8 cellular contexts compared by ENCODE assay signal in the genomic region with DNA sequence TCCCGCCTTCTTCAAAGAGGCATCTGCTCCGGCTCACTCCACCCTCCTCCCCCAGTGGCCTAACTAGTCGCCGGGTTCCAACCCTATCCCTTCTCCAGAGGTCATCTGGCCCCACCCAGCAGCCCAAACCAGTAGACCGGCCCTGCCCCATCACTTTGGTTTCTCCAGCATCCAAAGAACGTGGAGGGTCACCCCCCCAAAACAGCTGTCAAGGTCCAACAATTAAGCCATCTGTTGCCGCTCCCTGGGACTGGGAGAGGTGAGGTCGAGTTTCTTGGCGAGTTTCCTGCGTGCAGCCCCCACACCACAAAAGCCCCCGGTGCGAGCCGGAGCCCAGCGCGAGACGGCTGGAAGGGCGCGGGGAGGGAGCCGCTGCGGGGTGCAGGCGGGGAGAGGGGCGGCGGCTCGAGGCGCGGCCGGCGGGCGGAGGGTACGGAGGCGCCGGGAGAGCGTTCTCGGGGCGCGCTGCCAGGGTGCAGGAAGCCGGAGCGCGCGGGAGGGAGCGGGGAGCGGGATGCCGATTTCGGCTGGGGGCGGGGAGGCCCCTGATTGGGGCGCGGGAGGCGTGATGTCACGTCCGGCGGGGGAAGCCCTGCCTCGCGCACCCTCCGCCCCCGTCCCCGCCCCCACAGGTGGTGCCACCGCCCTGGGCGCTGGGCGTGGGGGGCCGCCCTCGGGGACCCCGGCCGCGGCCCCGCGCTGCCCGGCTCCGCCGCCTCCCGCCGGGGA. TPM values are rescaled to one million over a fixed set of nuclear protein-coding genes. Genes with fewer than 3 reads are reported as not detected.
A peak's percentile ranks its signal among the peaks of the same experiment; 100 is the strongest.
DNase-seq lines count a peak whose midpoint lies in the region; ATAC-seq and TF ChIP-seq lines count a peak whose summit lies in the region.

No MANE protein-coding gene starts in this region.

- TF ChIP-seq POLR2A in GM18951 (IDR thresholded peaks at IDR 0.05; ENCODE audit: extremely low read depth, insufficient read depth, insufficient read length), result peak; percentile 22

- peaks cover 28% of the 10 kb centered on the region for H3K4me1 ChIP-seq in ACC112 (ENCODE audit: control insufficient read depth, insufficient read depth, low read length, unreplicated experiment)

- peak overlapping the region; percentile 83 for H3K4me3 Mint-ChIP-seq in activated T-helper 1 cell treated with anti-CD3 and anti-CD28 coated beads, Interleukin-12 subunit alpha, Interleukin-12 subunit beta, Interleukin-2, Interleukin-4 antibody, amounts not matched to agents 30 ng/mL and 10 ng/mL and 1 ng/mL, durations not matched to agents 14 hours and 24 hours and 36 hours
- H3K4me3 Mint-ChIP-seq in naive B cell, result peak overlapping the region; percentile 81 to 94 (median 88)

- no peaks in the 10 kb centered on the region for H3K27me3 ChIP-seq in ACC112 (ENCODE audit: insufficient read depth, low read length)

- peak overlapping the region; percentile 61 for H3K27ac Mint-ChIP-seq in activated T-helper 1 cell treated with anti-CD3 and anti-CD28 coated beads, Interleukin-12 subunit alpha, Interleukin-12 subunit beta, Interleukin-2, Interleukin-4 antibody, amounts not matched to agents 30 ng/mL and 10 ng/mL and 1 ng/mL, durations not matched to agents 14 hours and 24 hours and 36 hours
- peak overlapping the region in 5 of 6 donors; percentile 36 to 95 (median 74) for H3K27ac Mint-ChIP-seq in naive B cell

- H3K36me3 ChIP-seq in ACC112 (ENCODE audit: insufficient read depth, low read length), result no peaks in the 10 kb centered on the region

- DNase-seq in HK-2 (ENCODE audit: unreplicated experiment) (peak; percentile 90), OCI-M1 (lab: John Stamatoyannopoulos, UW) (peak; percentile 21), fibroblast of gingiva (ENCODE audit: low read depth) (peak; percentile 95), naive B cell (peak; percentile 83)
- DNase-seq in activated T-helper 1 cell treated with anti-CD3 and anti-CD28 coated beads, Interleukin-12 subunit alpha, Interleukin-12 subunit beta, Interleukin-2, Interleukin-4 antibody, amounts not matched to agents 30 ng/mL and 10 ng/mL and 1 ng/mL, durations not matched to agents 14 hours and 24 hours and 36 hours (ENCODE audit: low spot score), result peak; percentile 88
- DNase-seq in stimulated activated CD8-positive, alpha-beta memory T cell treated with anti-CD3 and anti-CD28 coated beads, Interleukin-7, amount 100 ng/mL, for 48 hours (ENCODE audit: extremely low read depth in 1 of 2, low read depth in 1 of 2), result peak; percentile 63 to 80

- ATAC-seq in naive B cell (ENCODE audit: low read depth in 2 of 2), result peak; percentile 85 to 86

- peak overlapping the region; percentile 55 for H2AFZ ChIP-seq in ACC112 (ENCODE audit: low read length, unreplicated experiment)

- in situ Hi-C loops in GM18951 (cut with MboI; ENCODE audit: low sequenced_read_pairs, unreplicated experiment), result no loop called here

- H3K36me3 Mint-ChIP-seq in activated T-helper 1 cell treated with anti-CD3 and anti-CD28 coated beads, Interleukin-12 subunit alpha, Interleukin-12 subunit beta, Interleukin-2, Interleukin-4 antibody, amounts not matched to agents 30 ng/mL and 10 ng/mL and 1 ng/mL, durations not matched to agents 14 hours and 24 hours and 36 hours (ENCODE audit: low read depth), result no peaks in the 10 kb centered on the region
- H3K36me3 Mint-ChIP-seq in naive B cell, result no peaks in the 10 kb centered on the region

- intact Hi-C loops in activated T-helper 1 cell treated with anti-CD3 and anti-CD28 coated beads, Interleukin-12 subunit alpha, Interleukin-12 subunit beta, Interleukin-2, Interleukin-4 antibody, amounts not matched to agents 30 ng/mL and 10 ng/mL and 1 ng/mL, durations not matched to agents 14 hours and 24 hours and 36 hours (cut with micrococcal nuclease), result loop anchor here (1.0 to 10.0 kb wide), 6 partner anchors 32 to 410 kb away; a partner anchor contains a TSS

- peak overlapping the region; percentile 86 for H3K27ac ChIP-seq in ACC112 (ENCODE audit: low read depth, low read length)

- peaks cover 13% of the 10 kb centered on the region for H3K27me3 Mint-ChIP-seq in activated T-helper 1 cell treated with anti-CD3 and anti-CD28 coated beads, Interleukin-12 subunit alpha, Interleukin-12 subunit beta, Interleukin-2, Interleukin-4 antibody, amounts not matched to agents 30 ng/mL and 10 ng/mL and 1 ng/mL, durations not matched to agents 14 hours and 24 hours and 36 hours (ENCODE audit: insufficient read depth)
- peaks cover 3 to 47% (median 44%) of the 10 kb centered on the region in 3 donors for H3K27me3 Mint-ChIP-seq in naive B cell

- H3K4me3 ChIP-seq in ACC112 (ENCODE audit: low read depth, low read length), result peak overlapping the region; percentile 88

- no peaks in the 10 kb centered on the region for H3K4me1 Mint-ChIP-seq in activated T-helper 1 cell treated with anti-CD3 and anti-CD28 coated beads, Interleukin-12 subunit alpha, Interleukin-12 subunit beta, Interleukin-2, Interleukin-4 antibody, amounts not matched to agents 30 ng/mL and 10 ng/mL and 1 ng/mL, durations not matched to agents 14 hours and 24 hours and 36 hours (ENCODE audit: low read depth)
- H3K4me1 Mint-ChIP-seq in naive B cell, result peaks cover 8 to 20% (median 17%) of the 10 kb centered on the region in 3 donors

- peaks cover 30% of the 10 kb centered on the region for H3K79me2 ChIP-seq in ACC112 (ENCODE audit: control insufficient read depth, insufficient read depth, low read length, unreplicated experiment)

- H3K9me3 Mint-ChIP-seq in activated T-helper 1 cell treated with anti-CD3 and anti-CD28 coated beads, Interleukin-12 subunit alpha, Interleukin-12 subunit beta, Interleukin-2, Interleukin-4 antibody, amounts not matched to agents 30 ng/mL and 10 ng/mL and 1 ng/mL, durations not matched to agents 14 hours and 24 hours and 36 hours, result no peaks in the 10 kb centered on the region
- no peaks in the 10 kb centered on the region for H3K9me3 Mint-ChIP-seq in naive B cell

RNA-seq across cellular contexts. Expression of a gene that starts 0.6 kb away (rescaled TPM):
- 6.2 and 6.5 TPM in 2 replicates for total RNA-seq in activated T-helper 1 cell treated with anti-CD3 and anti-CD28 coated beads, Interleukin-12 subunit alpha, Interleukin-12 subunit beta, Interleukin-2, Interleukin-4 antibody, amounts not matched to agents 30 ng/mL and 10 ng/mL and 1 ng/mL, durations not matched to agents 14 hours and 24 hours and 36 hours
- polyA plus RNA-seq in naive B cell (ENCODE audit: low read depth in 6 of 6), result under 1 TPM in 5 of 6 donors, not detected in 1; 0.12 to 0.47 (median 0.36) TPM

Comparison
In these comparisons a context has a peak if more than half of its experiments do, and no peak if none do; other contexts are left out.
1. Peak in every context shown above with its lines: DNase-seq, ATAC-seq, H3K4me3 ChIP-seq and H3K27ac ChIP-seq.
2. DNase-seq: peak in every context shown above with its lines; median percentile 95 in fibroblast of gingiva; 90 in HK-2; 88 in activated T-helper 1 cell treated with anti-CD3 and anti-CD28 coated beads, Interleukin-12 subunit alpha, Interleukin-12 subunit beta, Interleukin-2, Interleukin-4 antibody, amounts not matched to agents 30 ng/mL and 10 ng/mL and 1 ng/mL, durations not matched to agents 14 hours and 24 hours and 36 hours; 83 in naive B cell; 72 in stimulated activated CD8-positive, alpha-beta memory T cell treated with anti-CD3 and anti-CD28 coated beads, Interleukin-7, amount 100 ng/mL, for 48 hours; 21 in OCI-M1.